Comparison of ENCODE assay signal across 18 cellular contexts in genomic region chr5:122292357-122292756, GRCh38. TPM values are rescaled to one million over a fixed set of nuclear protein-coding genes. Genes with fewer than 3 reads are reported as not detected.
A peak's percentile ranks its signal among the peaks of the same experiment; 100 is the strongest.
DNase-seq lines count a peak whose midpoint lies in the region; ATAC-seq and TF ChIP-seq lines count a peak whose summit lies in the region.
"Had no signal": no experiment of that assay in that cellular context is flagged by ENCODE, and none has a peak within 500 bp of the region (broad histone marks: within the 10 kb centered on the region; RNA-seq: fewer than 3 reads in every experiment).

No MANE protein-coding gene starts in this region.

- no peak overlapping the region for H3K4ac ChIP-seq in mesenchymal stem cell (ENCODE audit: low read depth in 1 of 2, low read length in 2 of 2)

- H4K8ac ChIP-seq in mesenchymal stem cell (ENCODE audit: low read length) = no peak overlapping the region

- H2BK12ac ChIP-seq in mesenchymal stem cell (ENCODE audit: low read length in 2 of 2) = no peak overlapping the region

- no peaks in the 10 kb centered on the region for H3K36me3 Mint-ChIP-seq in activated naive CD8-positive, alpha-beta T cell treated with anti-CD3 and anti-CD28 coated beads, Interleukin-2, amount 50 U/mL, for 24 hours (ENCODE audit: low read depth)

- ATAC-seq in HG02763 (IDR thresholded peaks at IDR 0.05; ENCODE audit: unreplicated experiment) = no peak
- no peak for ATAC-seq in activated naive CD8-positive, alpha-beta T cell treated with anti-CD3 and anti-CD28 coated beads, Interleukin-2, amount 50 U/mL, for 24 hours

- no peaks in the 10 kb centered on the region for H3K4me1 ChIP-seq in mesenchymal stem cell (ENCODE audit: control insufficient read depth, insufficient read depth, low read depth, low read length)
- peaks cover 12 to 19% of the 10 kb centered on the region in 2 donors for H3K4me1 ChIP-seq in uterus
- H3K4me1 ChIP-seq: Peyer's patch had no signal

- no peaks in the 10 kb centered on the region for H3K79me1 ChIP-seq in mesenchymal stem cell (replicated peaks; ENCODE audit: low read length, poor library complexity, severe bottlenecking)

- peak overlapping the region; percentile 24 for H3K9ac ChIP-seq in mesenchymal stem cell (ENCODE audit: low read length)

- no peak for TF ChIP-seq POLR2A in uterus (IDR thresholded peaks at IDR 0.05)

- no peak overlapping the region for H3K18ac ChIP-seq in mesenchymal stem cell (ENCODE audit: low read depth in 1 of 2, low read length in 2 of 2)

- H2AK5ac ChIP-seq in mesenchymal stem cell (ENCODE audit: low read length, severe bottlenecking) = no peak overlapping the region

- H2AFZ ChIP-seq in mesenchymal stem cell (ENCODE audit: low read depth, low read length) = no peak overlapping the region

- intact Hi-C loops in uterus (cut with DNase I; ENCODE audit: low total_unique reads) = no loop called here

- H3K27ac ChIP-seq in mesenchymal stem cell (ENCODE audit: low read length, poor library complexity, severe bottlenecking) (no peak overlapping the region), uterus (peak overlapping the region; percentile 59 to 79)
- H3K27ac ChIP-seq: 22Rv1, C4-2B, Peyer's patch had no signal

- H3K27me3 Mint-ChIP-seq in activated naive CD8-positive, alpha-beta T cell treated with anti-CD3 and anti-CD28 coated beads, Interleukin-2, amount 50 U/mL, for 24 hours = peaks cover 6% of the 10 kb centered on the region

- H3K9me3 Mint-ChIP-seq in activated naive CD8-positive, alpha-beta T cell treated with anti-CD3 and anti-CD28 coated beads, Interleukin-2, amount 50 U/mL, for 24 hours = peaks cover 7% of the 10 kb centered on the region

- H3K4me1 Mint-ChIP-seq in activated naive CD8-positive, alpha-beta T cell treated with anti-CD3 and anti-CD28 coated beads, Interleukin-2, amount 50 U/mL, for 24 hours = no peaks in the 10 kb centered on the region

- H2BK120ac ChIP-seq in mesenchymal stem cell (ENCODE audit: low read depth, low read length) = no peak overlapping the region

- H3K4me3 Mint-ChIP-seq in activated naive CD8-positive, alpha-beta T cell treated with anti-CD3 and anti-CD28 coated beads, Interleukin-2, amount 50 U/mL, for 24 hours = no peak overlapping the region

- TF ChIP-seq CTCF in choroid plexus epithelial cell (conservative IDR thresholded peaks at IDR 0.05; ENCODE audit: low read depth, low read length) = no peak
- TF ChIP-seq CTCF in uterus (IDR thresholded peaks at IDR 0.05) = no peak

- H4K91ac ChIP-seq in mesenchymal stem cell (ENCODE audit: low read length) = no peak overlapping the region

- no peak overlapping the region for H2BK5ac ChIP-seq in mesenchymal stem cell (ENCODE audit: low read depth, low read length, poor library complexity, severe bottlenecking)

- H3K27me3 ChIP-seq in mesenchymal stem cell (ENCODE audit: control insufficient read depth in 1 of 2, insufficient read depth in 1 of 2, low read length in 2 of 2) (no peaks in the 10 kb centered on the region), uterus (no peaks in the 10 kb centered on the region)
- H3K27me3 ChIP-seq: Peyer's patch had no signal

- no peak overlapping the region for H3K23ac ChIP-seq in mesenchymal stem cell (ENCODE audit: low read length in 2 of 2)

- no peak overlapping the region for H3K14ac ChIP-seq in mesenchymal stem cell (ENCODE audit: low read length in 2 of 2)

- H3K4me3 ChIP-seq in choroid plexus epithelial cell (ENCODE audit: low read depth, low read length) (no peak overlapping the region), mesenchymal stem cell (ENCODE audit: insufficient read depth in 1 of 2, low read depth in 1 of 2, low read length in 2 of 2) (no peak overlapping the region), uterus (no peak overlapping the region)
- H3K4me3 ChIP-seq: Peyer's patch had no signal

- no CpG with 5 or more reads among the region's 1 CpG for WGBS in mesenchymal stem cell

- DNase-seq in NCI-H2107 (lab: John Stamatoyannopoulos, UW) = peak; percentile 1
- no peak for DNase-seq in NCI-H2107 treated with DMSO at 0.1 percent for 48 hours (lab: John Stamatoyannopoulos, UW; ENCODE audit: unreplicated experiment)
- DNase-seq in choroid plexus epithelial cell (ENCODE audit: low read depth) = peak; percentile 13
- peak; percentile 63 for DNase-seq in mesenchymal stem cell
- peak; percentile 42 to 58 for DNase-seq in uterus
- DNase-seq in activated naive CD8-positive, alpha-beta T cell treated with anti-CD3 and anti-CD28 coated beads, Interleukin-2, amount 50 U/mL, for 24 hours = no peak
- DNase-seq in stimulated activated CD4-positive, alpha-beta T cell treated with anti-CD3 and anti-CD28 coated beads, Interleukin-15, amount 100 ng/mL, for 24 hours = no peak
- DNase-seq: COR-L47, HCEC 1CT, MV-4-11, NCI-H1436, NCI-H2081, NCI-H82, Peyer's patch, Right ventricle myocardium superior had no signal

- H3K27ac Mint-ChIP-seq in activated naive CD8-positive, alpha-beta T cell treated with anti-CD3 and anti-CD28 coated beads, Interleukin-2, amount 50 U/mL, for 24 hours = no peak overlapping the region

- no peak overlapping the region for H2BK15ac ChIP-seq in mesenchymal stem cell (ENCODE audit: low read depth, poor library complexity, severe bottlenecking)

- H3K9me3 ChIP-seq in mesenchymal stem cell (ENCODE audit: control insufficient read depth, low read length) = no peaks in the 10 kb centered on the region
- H3K9me3 ChIP-seq in uterus = no peaks in the 10 kb centered on the region
- H3K9me3 ChIP-seq: Peyer's patch had no signal

- H3K36me3 ChIP-seq in mesenchymal stem cell (ENCODE audit: control insufficient read depth in 1 of 2, insufficient read depth in 2 of 2, low read depth in 1 of 2, low read length in 2 of 2) (no peaks in the 10 kb centered on the region), uterus (no peaks in the 10 kb centered on the region)
- H3K36me3 ChIP-seq: Peyer's patch had no signal

- no peak overlapping the region for H3K4me2 ChIP-seq in mesenchymal stem cell (ENCODE audit: low read length, poor library complexity, severe bottlenecking)

RNA-seq across cellular contexts. Expression of gene SNCAIP, which starts 19.7 kb away (rescaled TPM):
- 1.5 TPM for polyA plus RNA-seq in mesenchymal stem cell (2013, experiment 1 of 2)
- polyA plus RNA-seq in mesenchymal stem cell (2013, experiment 2 of 2) = 1.8 TPM
- 100 to 1,000 TPM in 1 of 4 donors, 10 to 100 TPM in 3; 15.3 to 104 (median 35.0) TPM for total RNA-seq in uterus

Comparison
In these comparisons a context has a peak if more than half of its experiments do, and no peak if none do; other contexts are left out.
1. DNase-seq: peak in NCI-H2107 (single experiment), choroid plexus epithelial cell (single experiment), mesenchymal stem cell (single experiment) and uterus (2 of 2); none in NCI-H2107 treated with DMSO at 0.1 percent for 48 hours (single experiment), activated naive CD8-positive, alpha-beta T cell treated with anti-CD3 and anti-CD28 coated beads, Interleukin-2, amount 50 U/mL, for 24 hours (single experiment) and stimulated activated CD4-positive, alpha-beta T cell treated with anti-CD3 and anti-CD28 coated beads, Interleukin-15, amount 100 ng/mL, for 24 hours (single experiment).